ENCODE assay signal across 2 cellular contexts in genomic region chr10:23095966-23096813, GRCh38.
TF ChIP-seq lines count a peak whose summit lies in the region.

No MANE protein-coding gene starts in this region.

TF ChIP-seq in GM23338, 12 proteins besides CTCF, POLR2A, EP300 and RAD21 (continued from another document):
- TF ChIP-seq ETS1 (IDR thresholded peaks at IDR 0.05), result no peak
- no peak for TF ChIP-seq JUNB (IDR thresholded peaks at IDR 0.05; ENCODE audit: unreplicated experiment)
- no peak for TF ChIP-seq STAT1 (IDR thresholded peaks at IDR 0.05; ENCODE audit: unreplicated experiment)
- no peak for TF ChIP-seq REST (IDR thresholded peaks at IDR 0.05; ENCODE audit: unreplicated experiment)
- no peak for TF ChIP-seq ZNF462 (CRISPR knock-in tag; IDR thresholded peaks at IDR 0.05)
- TF ChIP-seq POLR2AphosphoS5 (IDR thresholded peaks at IDR 0.05; ENCODE audit: low read depth), result no peak
- no peak for TF ChIP-seq NANOG (IDR thresholded peaks at IDR 0.05; ENCODE audit: borderline replicate concordance)
- no peak for TF ChIP-seq CREB1 (CRISPR knock-in tag; IDR thresholded peaks at IDR 0.05; ENCODE audit: low read depth)
- no peak for TF ChIP-seq EZH2 (IDR thresholded peaks at IDR 0.05; ENCODE audit: low read depth, unreplicated experiment)
- no peak for TF ChIP-seq ZNF331 (CRISPR knock-in tag; IDR thresholded peaks at IDR 0.05; ENCODE audit: low read depth)
- TF ChIP-seq ZNF114 (CRISPR knock-in tag; IDR thresholded peaks at IDR 0.05), result no peak

TF ChIP-seq in endothelial cell of umbilical vein, 7 proteins besides CTCF, POLR2A, EP300 and RAD21 (continued from another document):
- TF ChIP-seq JUN (IDR thresholded peaks at IDR 0.05; ENCODE audit: borderline replicate concordance, insufficient read depth, insufficient read length, low read depth) (no peak), MAX (IDR thresholded peaks at IDR 0.05; ENCODE audit: insufficient read depth, insufficient read length) (no peak), GATA2 (IDR thresholded peaks at IDR 0.05; ENCODE audit: insufficient read depth, insufficient read length, low read depth, low read length) (no peak), MYC (IDR thresholded peaks at IDR 0.05; ENCODE audit: low read depth, low read length) (no peak)
